ENCODE assay signal across 8 cellular contexts in the genomic region with DNA sequence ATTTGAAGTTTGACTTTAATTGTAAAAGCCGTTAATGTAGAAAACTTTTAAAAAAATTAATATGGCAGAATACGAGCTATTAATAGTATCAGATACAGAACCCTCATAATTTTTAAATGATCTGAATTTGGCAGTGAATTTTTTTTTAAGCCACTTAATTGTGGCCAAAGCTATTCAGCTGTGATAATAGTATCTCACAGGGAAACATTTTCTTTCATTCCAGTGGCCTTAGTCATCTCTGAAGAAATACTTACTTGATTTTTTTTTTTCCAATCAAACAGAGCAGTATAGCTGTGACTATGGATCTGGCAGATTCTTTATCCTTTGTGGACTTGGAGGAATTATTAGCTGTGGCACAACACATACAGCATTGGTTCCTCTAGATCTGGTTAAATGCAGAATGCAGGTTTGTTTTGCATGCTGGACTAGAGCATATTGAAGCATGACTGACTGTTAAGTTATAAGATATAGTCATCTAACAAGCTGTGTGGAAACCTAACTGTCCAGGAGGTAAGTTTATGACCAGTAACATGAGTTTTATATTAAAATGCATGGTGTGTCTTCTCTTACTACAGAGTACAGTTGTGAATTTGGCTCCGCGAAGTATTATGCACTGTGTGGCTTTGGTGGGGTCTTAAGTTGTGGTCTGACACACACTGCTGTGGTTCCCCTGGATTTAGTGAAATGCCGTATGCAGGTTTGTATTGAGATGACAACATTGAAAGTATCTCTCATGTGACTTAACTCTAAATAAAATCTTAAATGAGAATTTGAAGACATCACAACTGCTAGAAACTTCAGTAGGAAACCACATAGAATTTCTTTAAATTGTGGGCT. TPM values are rescaled to one million over a fixed set of nuclear protein-coding genes. Genes with fewer than 3 reads are reported as not detected.
DNase-seq lines count a peak whose midpoint lies in the region; ATAC-seq and TF ChIP-seq lines count a peak whose summit lies in the region.

No MANE protein-coding gene starts in this region.

- peak overlapping the region; percentile 97 to 100 (median 99) for H3K9ac ChIP-seq in BLaER1 treated with 17β-estradiol and CSF1 and Interleukin-3, amounts not matched to agents 10 nM and 100 nM

- intact Hi-C loops in breast epithelium (cut with DNase I; ENCODE audit: low total_unique reads) = no loop called here

- H3K36me3 ChIP-seq in BLaER1 treated with 17β-estradiol and CSF1 and Interleukin-3, amounts not matched to agents 10 nM and 100 nM = peaks cover 51 to 59% (median 54%) of the 10 kb centered on the region in 11 experiments
- H3K36me3 ChIP-seq in breast epithelium (no peaks in the 10 kb centered on the region), mesodermal cell (ENCODE audit: control insufficient read depth, insufficient read depth, low read length) (peaks cover 54% of the 10 kb centered on the region)

- ATAC-seq in HG03378 (IDR thresholded peaks at IDR 0.05; ENCODE audit: unreplicated experiment) = no peak
- ATAC-seq in GM21390 (IDR thresholded peaks at IDR 0.05; ENCODE audit: unreplicated experiment) = no peak

- peak overlapping the region; percentile 81 to 98 (median 88) for H3K4me2 ChIP-seq in BLaER1 treated with 17β-estradiol and CSF1 and Interleukin-3, amounts not matched to agents 10 nM and 100 nM

- WGBS in mesodermal cell (ENCODE audit: insufficient coverage in 2 of 2), 2 experiments = 90 to 92% methylated on average over 2 of the region's 5 CpGs

- DNase-seq in LHCN-M2 (ENCODE audit: low read depth) (peak; percentile 69), breast epithelium (ENCODE audit: low spot score in 2 of 2) (no peak), NCI-H1930 (lab: John Stamatoyannopoulos, UW) (no peak)
- DNase-seq in activated CD4-positive, CD25-positive, alpha-beta regulatory T cell (lab: John Stamatoyannopoulos, UW) = no peak

- no peak for TF ChIP-seq CTCF in breast epithelium (IDR thresholded peaks at IDR 0.05)

- H4K20me1 ChIP-seq in BLaER1 treated with 17β-estradiol and CSF1 and Interleukin-3, amounts not matched to agents 10 nM and 100 nM = peaks cover 56 to 68% (median 65%) of the 10 kb centered on the region in 11 experiments

- H3K4me1 ChIP-seq in BLaER1 treated with 17β-estradiol and CSF1 and Interleukin-3, amounts not matched to agents 10 nM and 100 nM = peaks cover 18 to 30% (median 25%) of the 10 kb centered on the region in 10 experiments
- H3K4me1 ChIP-seq in breast epithelium (peaks cover 0 to 10% of the 10 kb centered on the region in 2 donors), mesodermal cell (ENCODE audit: control insufficient read depth, insufficient read depth, low read length, poor library complexity, severe bottlenecking) (peaks cover 7% of the 10 kb centered on the region)

- H3K27ac ChIP-seq in BLaER1 treated with 17β-estradiol and CSF1 and Interleukin-3, amounts not matched to agents 10 nM and 100 nM = peak overlapping the region; percentile 95 to 99 (median 97); a peak in 21 of 22 replicates
- H3K27ac ChIP-seq in breast epithelium (peak overlapping the region; percentile 4 to 98), mesodermal cell (ENCODE audit: low read depth, low read length, severe bottlenecking) (peak overlapping the region; percentile 89)

- H3K27me3 ChIP-seq in BLaER1 treated with 17β-estradiol and CSF1 and Interleukin-3, amounts not matched to agents 10 nM and 100 nM = no peaks in the 10 kb centered on the region
- H3K27me3 ChIP-seq in breast epithelium = no peaks in the 10 kb centered on the region

- peak overlapping the region; percentile 76 to 100 (median 98) for H3K4me3 ChIP-seq in BLaER1 treated with 17β-estradiol and CSF1 and Interleukin-3, amounts not matched to agents 10 nM and 100 nM
- peak overlapping the region; percentile 69 to 89 (median 72) for H3K4me3 ChIP-seq in breast epithelium
- peak overlapping the region; percentile 100 for H3K4me3 ChIP-seq in mesodermal cell (ENCODE audit: extremely low read depth, insufficient read depth, low read length, poor library complexity, severe bottlenecking)

- no peaks in the 10 kb centered on the region for H3K9me3 ChIP-seq in BLaER1 treated with 17β-estradiol and CSF1 and Interleukin-3, amounts not matched to agents 10 nM and 100 nM (replicated peaks in 1 of 11)
- H3K9me3 ChIP-seq in breast epithelium (no peaks in the 10 kb centered on the region), mesodermal cell (ENCODE audit: control insufficient read depth, low read length) (no peaks in the 10 kb centered on the region)

- no peak for TF ChIP-seq POLR2A in breast epithelium (IDR thresholded peaks at IDR 0.05)

RNA-seq across cellular contexts. Expression of a gene that starts 1.9 kb away (rescaled TPM):
- total RNA-seq in LHCN-M2 (2014; rRNA removed) = 843 and 924 TPM in 2 replicates
- polyA plus RNA-seq in LHCN-M2 (2012) = 773 TPM
- total RNA-seq in breast epithelium = 100 to 1,000 TPM; 327 to 469 (median 356) TPM
- 682 TPM for polyA plus RNA-seq in mesodermal cell (2013, experiment 1 of 2)
- polyA plus RNA-seq in mesodermal cell (2013, experiment 2 of 2) = 656 TPM

RNA-seq across cellular contexts. Expression of a gene that starts 49.2 kb away (rescaled TPM):
- 87.6 and 102 TPM in 2 replicates for total RNA-seq in LHCN-M2 (2014; rRNA removed)
- polyA plus RNA-seq in LHCN-M2 (2012) = 31.3 TPM
- total RNA-seq in breast epithelium = 10 to 100 TPM; 10.7 to 19.7 (median 12.3) TPM
- 78.2 TPM for polyA plus RNA-seq in mesodermal cell (2013, experiment 1 of 2)
- polyA plus RNA-seq in mesodermal cell (2013, experiment 2 of 2) = 98.2 TPM

RNA-seq across cellular contexts. Expression of a gene that starts 49.7 kb away (rescaled TPM):
- total RNA-seq in LHCN-M2 (2014; rRNA removed) (27.2 and 29.6 TPM in 2 replicates), breast epithelium (10 to 100 TPM; 10.1 to 18.1 (median 16.4) TPM)
- 6.9 TPM for polyA plus RNA-seq in LHCN-M2 (2012)
- polyA plus RNA-seq in mesodermal cell (2013, experiment 1 of 2) = 31.9 TPM
- polyA plus RNA-seq in mesodermal cell (2013, experiment 2 of 2) = 29.4 TPM
